In the genomic region with DNA sequence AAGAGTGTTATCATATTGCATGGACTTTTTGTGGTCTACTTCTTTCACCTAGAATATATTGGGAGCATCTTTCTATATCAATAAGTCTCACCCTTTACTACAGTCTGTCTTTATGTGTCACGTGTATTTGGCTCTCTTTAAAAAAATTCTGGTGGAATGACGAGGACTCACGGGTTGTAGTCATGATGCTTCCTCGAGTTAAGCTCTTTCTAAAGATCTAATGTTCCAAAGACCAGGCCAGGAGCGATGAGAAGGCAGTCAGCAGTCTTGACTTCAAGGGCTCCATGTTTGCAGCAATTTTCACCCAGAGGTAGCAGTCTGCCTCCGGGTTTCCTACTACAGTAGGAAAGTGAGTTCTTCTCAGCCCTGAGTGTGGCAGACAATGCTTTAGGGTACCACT, we compare ENCODE assay signal across 16 cellular contexts.
DNase-seq lines count a peak whose midpoint lies in the region; ATAC-seq and TF ChIP-seq lines count a peak whose summit lies in the region.
"Had no signal": no experiment of that assay in that cellular context is flagged by ENCODE, and none has a peak within 500 bp of the region (broad histone marks: within the 10 kb centered on the region; RNA-seq: fewer than 3 reads in every experiment).

No MANE protein-coding gene starts in this region.

- no peak overlapping the region for H3K4me2 ChIP-seq in neural progenitor cell
- H3K4me2 ChIP-seq: BLaER1 treated with 17β-estradiol and CSF1 and Interleukin-3, amounts not matched to agents 10 nM and 100 nM had no signal

- H3K4me3 Mint-ChIP-seq in neural progenitor cell: no peak overlapping the region
- H3K4me3 Mint-ChIP-seq: CD4-positive, CD25-positive, alpha-beta regulatory T cell had no signal

- DNase-seq in cardiac muscle cell (ENCODE audit: low read depth in 1 of 2, low spot score in 1 of 2) (no peak), right atrium auricular region (ENCODE audit: low spot score) (no peak), foreskin melanocyte (peak; percentile 45), neural progenitor cell (ENCODE audit: low spot score) (no peak), NCI-H2107 (lab: John Stamatoyannopoulos, UW) (no peak), psoas muscle (no peak)
- DNase-seq in activated CD8-positive, alpha-beta memory T cell treated with anti-CD3 and anti-CD28 coated beads, Interleukin-2, amount 50 U/mL, for 4 hours: no peak
- DNase-seq: 8988T; ACHN; Calu3; CD4-positive, CD25-positive, alpha-beta regulatory T cell; DMS 273 treated with DMSO at 0.1 percent for 48 hours; GM23248 had no signal

- H3K9ac ChIP-seq in neural progenitor cell: no peak overlapping the region
- H3K9ac ChIP-seq: BLaER1 treated with 17β-estradiol and CSF1 and Interleukin-3, amounts not matched to agents 10 nM and 100 nM; GM23248 had no signal

- no peaks in the 10 kb centered on the region for H3K9me3 ChIP-seq in cardiac muscle cell (ENCODE audit: low read depth)
- H3K9me3 ChIP-seq in right atrium auricular region: no peaks in the 10 kb centered on the region
- H3K9me3 ChIP-seq in neural progenitor cell (ENCODE audit: low read depth): no peaks in the 10 kb centered on the region
- H3K9me3 ChIP-seq in psoas muscle: no peaks in the 10 kb centered on the region
- H3K9me3 ChIP-seq: BLaER1 treated with 17β-estradiol and CSF1 and Interleukin-3, amounts not matched to agents 10 nM and 100 nM had no signal

- H3K79me2 ChIP-seq in neural progenitor cell (ENCODE audit: low read depth): no peaks in the 10 kb centered on the region

- intact Hi-C loops in psoas muscle (cut with DNase I): no loop called here

- WGBS in psoas muscle, 3 donors: 77 to 79% (median 79%) methylated on average over 6 of the region's 6 CpGs

- H3K36me3 Mint-ChIP-seq in neural progenitor cell: no peaks in the 10 kb centered on the region
- H3K36me3 Mint-ChIP-seq: CD4-positive, CD25-positive, alpha-beta regulatory T cell had no signal

- H3K4me3 ChIP-seq in cardiac muscle cell (no peak overlapping the region), right atrium auricular region (no peak overlapping the region), neural progenitor cell (no peak overlapping the region), psoas muscle (no peak overlapping the region)
- H3K4me3 ChIP-seq: BLaER1 treated with 17β-estradiol and CSF1 and Interleukin-3, amounts not matched to agents 10 nM and 100 nM; GM23248 had no signal

- H3K27ac Mint-ChIP-seq in neural progenitor cell: peak overlapping the region; percentile 43
- H3K27ac Mint-ChIP-seq: CD4-positive, CD25-positive, alpha-beta regulatory T cell had no signal

- no peaks in the 10 kb centered on the region for H3K9me3 Mint-ChIP-seq in neural progenitor cell
- H3K9me3 Mint-ChIP-seq: CD4-positive, CD25-positive, alpha-beta regulatory T cell had no signal

- H3K4me1 Mint-ChIP-seq in neural progenitor cell: peaks cover 28% of the 10 kb centered on the region
- H3K4me1 Mint-ChIP-seq: CD4-positive, CD25-positive, alpha-beta regulatory T cell had no signal

- no peaks in the 10 kb centered on the region for H3K27me3 ChIP-seq in cardiac muscle cell
- H3K27me3 ChIP-seq in right atrium auricular region: no peaks in the 10 kb centered on the region
- H3K27me3 ChIP-seq in neural progenitor cell: no peaks in the 10 kb centered on the region
- no peaks in the 10 kb centered on the region for H3K27me3 ChIP-seq in psoas muscle (ENCODE audit: insufficient read depth in 3 of 3, low read length in 2 of 3)
- H3K27me3 ChIP-seq: BLaER1 treated with 17β-estradiol and CSF1 and Interleukin-3, amounts not matched to agents 10 nM and 100 nM had no signal

- H3K27ac ChIP-seq in cardiac muscle cell (peak overlapping the region; percentile 25), right atrium auricular region (no peak overlapping the region), neural progenitor cell (no peak overlapping the region), psoas muscle (no peak overlapping the region)
- H3K27ac ChIP-seq: BLaER1 treated with 17β-estradiol and CSF1 and Interleukin-3, amounts not matched to agents 10 nM and 100 nM; GM23248 had no signal

- ATAC-seq in GM21515 (IDR thresholded peaks at IDR 0.05; ENCODE audit: unreplicated experiment) (no peak), psoas muscle (no peak)
- ATAC-seq: HCT116 had no signal

- no peaks in the 10 kb centered on the region for H3K36me3 ChIP-seq in cardiac muscle cell
- no peaks in the 10 kb centered on the region for H3K36me3 ChIP-seq in right atrium auricular region
- H3K36me3 ChIP-seq in neural progenitor cell: no peaks in the 10 kb centered on the region
- no peaks in the 10 kb centered on the region for H3K36me3 ChIP-seq in psoas muscle (ENCODE audit: insufficient read depth in 1 of 2, low read depth in 1 of 2)

- peaks cover 2% of the 10 kb centered on the region for H3K27me3 Mint-ChIP-seq in neural progenitor cell (ENCODE audit: insufficient read depth, low read depth)
- H3K27me3 Mint-ChIP-seq: CD4-positive, CD25-positive, alpha-beta regulatory T cell had no signal

- no peaks in the 10 kb centered on the region for H4K20me1 ChIP-seq in neural progenitor cell (ENCODE audit: low read depth)

- peaks cover 54% of the 10 kb centered on the region for H3K4me1 ChIP-seq in cardiac muscle cell (ENCODE audit: low read depth)
- H3K4me1 ChIP-seq in right atrium auricular region: peaks cover 0 to 16% of the 10 kb centered on the region in 2 donors
- H3K4me1 ChIP-seq in neural progenitor cell: peaks cover 19% of the 10 kb centered on the region
- no peaks in the 10 kb centered on the region for H3K4me1 ChIP-seq in psoas muscle

- TF ChIP-seq CTCF in cardiac muscle cell (IDR thresholded peaks at IDR 0.05; ENCODE audit: low read depth, low read length) (no peak), right atrium auricular region (IDR thresholded peaks at IDR 0.05) (no peak), neural progenitor cell (IDR thresholded peaks at IDR 0.05) (no peak), psoas muscle (IDR thresholded peaks at IDR 0.05) (no peak)

- peaks cover 5% of the 10 kb centered on the region for H3F3A ChIP-seq in neural progenitor cell (ENCODE audit: low read depth)

- no peak overlapping the region for H2AFZ ChIP-seq in neural progenitor cell (replicated peaks)
- H2AFZ ChIP-seq: GM23248 had no signal
